ENCODE assay signal across 8 cellular contexts in the genomic region with DNA sequence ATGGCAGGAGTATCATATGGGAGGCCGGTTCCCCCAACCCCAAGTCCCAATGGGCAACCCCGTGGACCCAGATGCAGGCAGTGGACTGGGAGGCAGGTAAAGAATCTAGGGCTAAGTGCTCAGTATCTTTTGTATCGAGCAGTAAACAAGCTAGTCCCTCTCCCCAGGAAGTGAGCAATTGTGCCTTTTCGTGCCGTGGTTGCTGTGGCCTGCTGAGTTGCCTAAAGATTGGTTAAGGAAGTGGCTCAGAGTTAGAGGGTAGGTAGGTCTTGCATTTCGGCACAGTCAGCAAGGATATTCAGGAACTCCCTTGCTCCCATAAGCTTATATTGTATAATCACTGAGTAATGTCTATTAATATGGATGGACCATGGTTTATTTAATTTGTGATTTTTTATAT. TPM values are rescaled to one million over a fixed set of nuclear protein-coding genes. Genes with fewer than 3 reads are reported as not detected.
A peak's percentile ranks its signal among the peaks of the same experiment; 100 is the strongest.
DNase-seq lines count a peak whose midpoint lies in the region; ATAC-seq and TF ChIP-seq lines count a peak whose summit lies in the region.

No MANE protein-coding gene starts in this region.

- H3K27ac Mint-ChIP-seq in activated naive CD4-positive, alpha-beta T cell treated with anti-CD3 and anti-CD28 coated beads, Interleukin-2, amount 50 U/mL, for 72 hours, result peak overlapping the region in 1 of 2 donors; percentile 18
- no peak overlapping the region for H3K27ac Mint-ChIP-seq in neural progenitor cell

- no peak overlapping the region for H3K4me3 ChIP-seq in dorsolateral prefrontal cortex
- H3K4me3 ChIP-seq in neural progenitor cell, result no peak overlapping the region

- intact Hi-C loops in dorsolateral prefrontal cortex (cut with DNase I), result no loop called here

- H3K9me3 Mint-ChIP-seq in activated naive CD4-positive, alpha-beta T cell treated with anti-CD3 and anti-CD28 coated beads, Interleukin-2, amount 50 U/mL, for 72 hours, result no peaks in the 10 kb centered on the region
- peaks cover 6% of the 10 kb centered on the region for H3K9me3 Mint-ChIP-seq in neural progenitor cell

- peak; percentile 68 for ATAC-seq in HG03571 (IDR thresholded peaks at IDR 0.05; ENCODE audit: unreplicated experiment)
- peak; percentile 62 to 85 for ATAC-seq in activated naive CD4-positive, alpha-beta T cell treated with anti-CD3 and anti-CD28 coated beads, Interleukin-2, amount 50 U/mL, for 72 hours
- ATAC-seq in GM21619 (IDR thresholded peaks at IDR 0.05; ENCODE audit: unreplicated experiment), result no peak
- ATAC-seq in GM18858 (IDR thresholded peaks at IDR 0.05; ENCODE audit: unreplicated experiment), result no peak

- H3K79me2 ChIP-seq in neural progenitor cell (ENCODE audit: low read depth), result no peaks in the 10 kb centered on the region

- H3K36me3 ChIP-seq in neural progenitor cell, result no peaks in the 10 kb centered on the region

- no peak overlapping the region for H3K9ac ChIP-seq in neural progenitor cell

- no peaks in the 10 kb centered on the region for H3K4me1 ChIP-seq in neural progenitor cell

- H3K4me3 Mint-ChIP-seq in neural progenitor cell, result no peak overlapping the region

- no peak overlapping the region for H3K27ac ChIP-seq in dorsolateral prefrontal cortex
- no peak overlapping the region for H3K27ac ChIP-seq in neural progenitor cell

- no peaks in the 10 kb centered on the region for H3K9me3 ChIP-seq in neural progenitor cell (ENCODE audit: low read depth)

- H3K27me3 ChIP-seq in dorsolateral prefrontal cortex, result peaks cover 0 to 35% (median 18%) of the 10 kb centered on the region in 45 donors
- no peaks in the 10 kb centered on the region for H3K27me3 ChIP-seq in neural progenitor cell

- no peaks in the 10 kb centered on the region for H3K4me1 Mint-ChIP-seq in neural progenitor cell

- no peak overlapping the region for H2AFZ ChIP-seq in neural progenitor cell (replicated peaks)

- no peak overlapping the region for H3K4me2 ChIP-seq in neural progenitor cell

- DNase-seq in T-helper 2 cell (peak in 3 of 5 experiments; percentile 12 to 92 (median 36)), dorsolateral prefrontal cortex (no peak), neural progenitor cell (ENCODE audit: low spot score) (no peak)
- DNase-seq in activated naive CD4-positive, alpha-beta T cell treated with anti-CD3 and anti-CD28 coated beads, Interleukin-2, amount 50 U/mL, for 72 hours (ENCODE audit: low spot score in 2 of 2), result peak; percentile 58 to 62
- peak; percentile 4 for DNase-seq in stimulated activated CD8-positive, alpha-beta memory T cell treated with anti-CD3 and anti-CD28 coated beads, Interleukin-15, amount 100 ng/mL, for 1 hour (ENCODE audit: low read depth)

- no peaks in the 10 kb centered on the region for H3F3A ChIP-seq in neural progenitor cell (ENCODE audit: low read depth)

- no peaks in the 10 kb centered on the region for H4K20me1 ChIP-seq in neural progenitor cell (ENCODE audit: low read depth)

- peaks cover 3% of the 10 kb centered on the region for H3K27me3 Mint-ChIP-seq in neural progenitor cell (ENCODE audit: insufficient read depth, low read depth)

- TF ChIP-seq CTCF in dorsolateral prefrontal cortex (IDR thresholded peaks at IDR 0.05 in 54 of 56, conservative IDR thresholded peaks at IDR 0.05 in 2 of 56; ENCODE audit: low read depth in 1 of 56, partially characterized antibody in 56 of 56), result no peak
- no peak for TF ChIP-seq CTCF in neural progenitor cell (IDR thresholded peaks at IDR 0.05)

- H3K36me3 Mint-ChIP-seq in activated naive CD4-positive, alpha-beta T cell treated with anti-CD3 and anti-CD28 coated beads, Interleukin-2, amount 50 U/mL, for 72 hours, result peaks cover 0 to 6% of the 10 kb centered on the region in 2 donors
- H3K36me3 Mint-ChIP-seq in neural progenitor cell, result no peaks in the 10 kb centered on the region

RNA-seq across cellular contexts. Expression of gene DNAH8, which starts 1.3 kb away (rescaled TPM):
- total RNA-seq in activated naive CD4-positive, alpha-beta T cell treated with anti-CD3 and anti-CD28 coated beads, Interleukin-2, amount 50 U/mL, for 72 hours, result 1 to 10 TPM in 1 of 2 donors, not detected in 1; 1.1 TPM
- total RNA-seq in dorsolateral prefrontal cortex (1 to 10 TPM in 2 of 120 experiments, under 1 TPM in 111, not detected in 7; 0.03 to 2.3 (median 0.13) TPM), neural progenitor cell (ENCODE audit: low replicate concordance) (0.09 and 1.1 TPM in 2 replicates)

RNA-seq across cellular contexts. Expression of gene GLO1, which starts 10.9 kb away (rescaled TPM):
- 100 to 1,000 TPM; 121 to 138 TPM for total RNA-seq in activated naive CD4-positive, alpha-beta T cell treated with anti-CD3 and anti-CD28 coated beads, Interleukin-2, amount 50 U/mL, for 72 hours
- 100 to 1,000 TPM in 2 of 120 experiments, 10 to 100 TPM in 118; 49.0 to 105 (median 77.9) TPM for total RNA-seq in dorsolateral prefrontal cortex
- 351 and 525 TPM in 2 replicates for total RNA-seq in neural progenitor cell (ENCODE audit: low replicate concordance)

Comparison
In these comparisons a context has a peak if more than half of its experiments do, and no peak if none do; other contexts are left out.
1. ATAC-seq: peak in HG03571 (single experiment) and activated naive CD4-positive, alpha-beta T cell treated with anti-CD3 and anti-CD28 coated beads, Interleukin-2, amount 50 U/mL, for 72 hours (2 of 2); none in GM21619 (single experiment) and GM18858 (single experiment).
2. DNase-seq: peak in T-helper 2 cell (3 of 5), activated naive CD4-positive, alpha-beta T cell treated with anti-CD3 and anti-CD28 coated beads, Interleukin-2, amount 50 U/mL, for 72 hours (2 of 2) and stimulated activated CD8-positive, alpha-beta memory T cell treated with anti-CD3 and anti-CD28 coated beads, Interleukin-15, amount 100 ng/mL, for 1 hour (single experiment); none in dorsolateral prefrontal cortex (0 of 10) and neural progenitor cell (single experiment).